ENCODE assay signal across 17 cellular contexts in genomic region chr12:99027491-99027890, GRCh38.
"Had no signal": no experiment of that assay in that cellular context is flagged by ENCODE, and none has a peak within 500 bp of the region (broad histone marks: within the 10 kb centered on the region; RNA-seq: fewer than 3 reads in every experiment).

No MANE protein-coding gene starts in this region.

- H3K27me3 Mint-ChIP-seq: brain had no signal

- H3K4me1 ChIP-seq: gastroesophageal sphincter, left lung, prostate gland had no signal

- ATAC-seq: gastroesophageal sphincter, left lung, sciatic nerve, T-helper 17 cell had no signal

- DNase-seq: activated T-cell treated with anti-CD3 and anti-CD28 coated beads, Interleukin-2, amount 50 U/mL, for 1 hour; amniotic stem cell; dorsolateral prefrontal cortex; islet precursor cell; left lung; stimulated activated CD4-positive, alpha-beta T cell treated with anti-CD3 and anti-CD28 coated beads, Interleukin-12 subunit alpha, Interleukin-12 subunit beta, amount 100 ng/mL, for 4 hours; stimulated activated CD4-positive, alpha-beta T cell treated with anti-CD3 and anti-CD28 coated beads, Interleukin-2, amount 100 ng/mL, for 48 hours; stimulated activated naive CD4-positive, alpha-beta T cell treated with Interleukin-2 at 50 U/mL for 16 hours; T-helper 17 cell; trophoblast cell had no signal

- H3K9me3 Mint-ChIP-seq: nephron had no signal

- H3K36me3 Mint-ChIP-seq: activated naive CD4-positive, alpha-beta T cell treated with anti-CD3 and anti-CD28 coated beads, Interleukin-2, amount 50 U/mL, for 24 hours; memory B cell had no signal

- H3K27me3 ChIP-seq: gastroesophageal sphincter, left lung had no signal

- H3K4me3 ChIP-seq: dorsolateral prefrontal cortex, gastroesophageal sphincter, left lung, prostate gland had no signal

- H3K27ac Mint-ChIP-seq: activated naive CD4-positive, alpha-beta T cell treated with anti-CD3 and anti-CD28 coated beads, Interleukin-2, amount 50 U/mL, for 24 hours; memory B cell; T-helper 17 cell had no signal

- H3K27ac ChIP-seq: dorsolateral prefrontal cortex, gastroesophageal sphincter, left lung, prostate gland had no signal

- H3K4me3 Mint-ChIP-seq: activated naive CD4-positive, alpha-beta T cell treated with anti-CD3 and anti-CD28 coated beads, Interleukin-2, amount 50 U/mL, for 24 hours; brain; memory B cell; nephron; T-helper 17 cell had no signal

- H3K36me3 ChIP-seq: gastroesophageal sphincter, left lung, prostate gland had no signal

- H3K9me3 ChIP-seq: gastroesophageal sphincter, left lung, prostate gland had no signal

- H3K4me1 Mint-ChIP-seq: activated naive CD4-positive, alpha-beta T cell treated with anti-CD3 and anti-CD28 coated beads, Interleukin-2, amount 50 U/mL, for 24 hours; memory B cell; nephron; T-helper 17 cell had no signal
